ENCODE assay signal across 8 cellular contexts in genomic region chr9:121861501-121862180, GRCh38.
A peak's percentile ranks its signal among the peaks of the same experiment; 100 is the strongest.
DNase-seq lines count a peak whose midpoint lies in the region; ATAC-seq and TF ChIP-seq lines count a peak whose summit lies in the region.

No MANE protein-coding gene starts in this region.

- H3K18ac ChIP-seq in trophoblast cell (ENCODE audit: low read length): no peak overlapping the region

- no peak overlapping the region for H3K14ac ChIP-seq in trophoblast cell (ENCODE audit: low read length)

- H2AFZ ChIP-seq in OCI-LY7 (ENCODE audit: low read length) (no peak overlapping the region), fibroblast of lung (ENCODE audit: low read length) (no peak overlapping the region), trophoblast cell (ENCODE audit: insufficient read depth, low read length, poor library complexity) (no peak overlapping the region)

- no peak overlapping the region for H2BK12ac ChIP-seq in trophoblast cell (ENCODE audit: low read length)

- H3K36me3 ChIP-seq in OCI-LY7 (ENCODE audit: insufficient read depth, low read length): no peaks in the 10 kb centered on the region
- H3K36me3 ChIP-seq in fibroblast of lung (ENCODE audit: control insufficient read depth, insufficient read depth, low read length): no peaks in the 10 kb centered on the region
- no peaks in the 10 kb centered on the region for H3K36me3 ChIP-seq in trophoblast cell (ENCODE audit: control insufficient read depth in 1 of 2, insufficient read depth in 2 of 2, low read length in 2 of 2)
- H3K36me3 ChIP-seq in MG63: no peaks in the 10 kb centered on the region

- H4K20me1 ChIP-seq in OCI-LY7 (ENCODE audit: insufficient read depth, low read length) (no peaks in the 10 kb centered on the region), fibroblast of lung (ENCODE audit: control insufficient read depth, extremely low read depth, insufficient read depth, low read length) (no peaks in the 10 kb centered on the region)

- WGBS in trophoblast cell (ENCODE audit: extremely low coverage, insufficient coverage, insufficient read length): no CpG with 5 or more reads among the region's 4 CpGs

- H3K27ac ChIP-seq in OCI-LY7 (ENCODE audit: low read depth, low read length, poor library complexity, severe bottlenecking): no peak overlapping the region
- no peak overlapping the region for H3K27ac ChIP-seq in fibroblast of lung (ENCODE audit: insufficient read depth, low read length)
- H3K27ac ChIP-seq in trophoblast cell (ENCODE audit: low read depth, low read length): no peak overlapping the region

- BruUV-seq in OCI-LY7 (replicated peaks; lab: Mats Ljungman, UMichigan): no TSS peak

- CTCF ChIA-PET in OCI-LY7 (lab: Charles Lee; ENCODE audit: unreplicated experiment): interaction anchor here (0.6 kb wide), 2 partner anchors 91 to 143 kb away, joined by 3 to 5 read pairs; no protein-coding TSS in a partner anchor

- no peak overlapping the region for H3K9ac ChIP-seq in fibroblast of lung (ENCODE audit: insufficient read depth, low read length)
- no peak overlapping the region for H3K9ac ChIP-seq in trophoblast cell (ENCODE audit: low read length)

- POLR2A ChIA-PET in OCI-LY7 (lab: Charles Lee): interaction anchor here (0.6 to 1.0 kb wide), 3 partner anchors 12 to 660 kb away, joined by 3 to 5 read pairs (median 4); no protein-coding TSS in a partner anchor

- peaks cover 13% of the 10 kb centered on the region for H3K4me1 ChIP-seq in OCI-LY7 (ENCODE audit: insufficient read depth, low read length, poor library complexity, severe bottlenecking)
- no peaks in the 10 kb centered on the region for H3K4me1 ChIP-seq in fibroblast of lung (ENCODE audit: control insufficient read depth, extremely low read depth, insufficient read depth, low read length)
- no peaks in the 10 kb centered on the region for H3K4me1 ChIP-seq in trophoblast cell (ENCODE audit: control insufficient read depth in 1 of 2, insufficient read depth in 2 of 2, low read length in 2 of 2)

- no peak overlapping the region for H3K4me3 ChIP-seq in GM12864 (ENCODE audit: low read depth, low read length)
- no peak overlapping the region for H3K4me3 ChIP-seq in OCI-LY7 (ENCODE audit: low read depth, low read length, poor library complexity, severe bottlenecking)
- H3K4me3 ChIP-seq in fibroblast of lung (replicated peaks in 1 of 4; ENCODE audit: control extremely low read depth in 1 of 4, insufficient read depth in 1 of 4, low read depth in 3 of 4, low read length in 4 of 4): no peak overlapping the region
- H3K4me3 ChIP-seq in trophoblast cell (ENCODE audit: low read depth, low read length): no peak overlapping the region
- no peak overlapping the region for H3K4me3 ChIP-seq in MG63

- H4K12ac ChIP-seq in trophoblast cell (ENCODE audit: low read depth, low read length): no peak overlapping the region

- TF ChIP-seq CTCF in GM12864 (IDR thresholded peaks at IDR 0.05; ENCODE audit: low read depth, low read length, missing control alignments): peak; percentile 41
- peak; percentile 65 for TF ChIP-seq CTCF in OCI-LY7 (conservative IDR thresholded peaks at IDR 0.05; ENCODE audit: low read length)
- peak; percentile 26 to 43 for TF ChIP-seq CTCF in fibroblast of lung (conservative IDR thresholded peaks at IDR 0.05 in 1 of 2, IDR thresholded peaks at IDR 0.05 in 1 of 2; ENCODE audit: low read depth in 1 of 2, low read length in 2 of 2)

- H3K23ac ChIP-seq in trophoblast cell (ENCODE audit: low read length): no peak overlapping the region

- H4K91ac ChIP-seq in trophoblast cell (ENCODE audit: low read depth, low read length): no peak overlapping the region

- H3K27me3 ChIP-seq in fibroblast of lung (ENCODE audit: control insufficient read depth, insufficient read depth, low read length): no peaks in the 10 kb centered on the region
- no peaks in the 10 kb centered on the region for H3K27me3 ChIP-seq in trophoblast cell (ENCODE audit: insufficient read depth, low read length)
- no peaks in the 10 kb centered on the region for H3K27me3 ChIP-seq in MG63

- intact Hi-C loops in OCI-LY7 (cut with micrococcal nuclease; ENCODE audit: unreplicated experiment): no loop called here

- H3K4me2 ChIP-seq in OCI-LY7 (ENCODE audit: low read length): no peak overlapping the region
- no peak overlapping the region for H3K4me2 ChIP-seq in fibroblast of lung (ENCODE audit: extremely low read depth, insufficient read depth, low read length)
- H3K4me2 ChIP-seq in trophoblast cell (ENCODE audit: low read length): no peak overlapping the region

- DNase-seq in GM12864 (ENCODE audit: low read depth): no peak
- DNase-seq in OCI-LY7 (ENCODE audit: low spot score): peak; percentile 45
- DNase-seq in fibroblast of lung (ENCODE audit: low read depth in 2 of 2): no peak
- peak; percentile 56 to 69 for DNase-seq in trophoblast cell
- DNase-seq in KG1 (lab: John Stamatoyannopoulos, UW): no peak
- no peak for DNase-seq in MG63

- no peak overlapping the region for H2BK120ac ChIP-seq in trophoblast cell (ENCODE audit: insufficient read depth, low read length, poor library complexity)

- no peak overlapping the region for H3K4ac ChIP-seq in trophoblast cell (ENCODE audit: low read depth, low read length)

- H2BK5ac ChIP-seq in trophoblast cell (ENCODE audit: low read depth, low read length, poor library complexity): no peak overlapping the region

- H3K9me2 ChIP-seq in OCI-LY7 (ENCODE audit: insufficient read depth, low read length): no peaks in the 10 kb centered on the region

- no peak overlapping the region for H4K8ac ChIP-seq in trophoblast cell (ENCODE audit: low read depth, low read length)

- no peaks in the 10 kb centered on the region for H3K79me2 ChIP-seq in OCI-LY7 (ENCODE audit: insufficient read depth, low read depth, low read length)
- H3K79me2 ChIP-seq in fibroblast of lung (ENCODE audit: control insufficient read depth, insufficient read depth, low read length): no peaks in the 10 kb centered on the region
- H3K79me2 ChIP-seq in trophoblast cell (ENCODE audit: control insufficient read depth, insufficient read depth, low read length, poor library complexity): no peaks in the 10 kb centered on the region

- no peak overlapping the region for H2AK5ac ChIP-seq in trophoblast cell (ENCODE audit: low read length)

- H3K9me3 ChIP-seq in OCI-LY7 (ENCODE audit: low read length) (no peaks in the 10 kb centered on the region), fibroblast of lung (ENCODE audit: control insufficient read depth, insufficient read depth, low read depth, low read length) (no peaks in the 10 kb centered on the region), trophoblast cell (ENCODE audit: insufficient read depth, low read depth, low read length) (peaks cover 2% of the 10 kb centered on the region), MG63 (no peaks in the 10 kb centered on the region)

- no peaks in the 10 kb centered on the region for H3K79me1 ChIP-seq in trophoblast cell (ENCODE audit: low read length)

- ATAC-seq in GM21529 (IDR thresholded peaks at IDR 0.05; ENCODE audit: unreplicated experiment): no peak
- ATAC-seq in HG03521 (IDR thresholded peaks at IDR 0.05; ENCODE audit: unreplicated experiment): no peak

Comparison
In these comparisons a context has a peak if more than half of its experiments do, and no peak if none do; other contexts are left out.
1. DNase-seq: peak in OCI-LY7 (single experiment) and trophoblast cell (2 of 2); none in GM12864 (single experiment), fibroblast of lung (0 of 2), KG1 (single experiment) and MG63 (single experiment).
2. Peak in every context shown above with its lines, with median percentiles within 50 percentile points of each other: CTCF ChIP-seq.